Comparison of ENCODE assay signal across 1 cellular context in genomic region chr16:66947302-66948033, GRCh38.
TF ChIP-seq lines count a peak whose summit lies in the region.

No MANE protein-coding gene starts in this region.

TF ChIP-seq in HepG2, 621 proteins besides CTCF, POLR2A, EP300 and RAD21 (continued from another document and continues in another):
- TF ChIP-seq ZNF646 (CRISPR knock-in tag; IDR thresholded peaks at IDR 0.05): no peak
- TF ChIP-seq NRL (CRISPR knock-in tag; IDR thresholded peaks at IDR 0.05; ENCODE audit: borderline replicate concordance): no peak
- no peak for TF ChIP-seq HNRNPLL (IDR thresholded peaks at IDR 0.05; ENCODE audit: low read depth, low read length, poor library complexity, severe bottlenecking)
- TF ChIP-seq FLYWCH1 (CRISPR knock-in tag; IDR thresholded peaks at IDR 0.05): no peak
- no peak for TF ChIP-seq KLF16 (CRISPR knock-in tag; IDR thresholded peaks at IDR 0.05)
- no peak for TF ChIP-seq HNRNPL (IDR thresholded peaks at IDR 0.05; ENCODE audit: low read depth, low read length)
- TF ChIP-seq ZNF768 (CRISPR knock-in tag; IDR thresholded peaks at IDR 0.05): no peak
- 0 out of 2 replicates have a peak, but pooled peaks have one; percentile 55 for TF ChIP-seq ZNF800 (CRISPR knock-in tag; IDR thresholded peaks at IDR 0.05)
- no peak for TF ChIP-seq HNF1B (CRISPR knock-in tag; IDR thresholded peaks at IDR 0.05)
- peak; percentile 55; the same call in 1 of the 2 replicates for TF ChIP-seq DRAP1 (CRISPR knock-in tag; IDR thresholded peaks at IDR 0.05)
- TF ChIP-seq KAT8 (CRISPR knock-in tag; IDR thresholded peaks at IDR 0.05): peak; percentile 23; the same call in 1 of the 2 replicates
- no peak for TF ChIP-seq KAT7 (CRISPR knock-in tag; IDR thresholded peaks at IDR 0.05; ENCODE audit: borderline replicate concordance)
- no peak for TF ChIP-seq MIER2 (CRISPR knock-in tag; IDR thresholded peaks at IDR 0.05)
- TF ChIP-seq ZNF136 (CRISPR knock-in tag; IDR thresholded peaks at IDR 0.05; ENCODE audit: low read depth): peak; percentile 67; the same call in 1 of the 2 replicates
- TF ChIP-seq ZMYM3 (CRISPR knock-in tag; IDR thresholded peaks at IDR 0.05): no peak
- TF ChIP-seq ZNF296 (CRISPR knock-in tag; conservative IDR thresholded peaks at IDR 0.05): no peak
- 0 out of 2 replicates have a peak, but pooled peaks have one; percentile 33 for TF ChIP-seq ZNF24 (IDR thresholded peaks at IDR 0.05)
- no peak for TF ChIP-seq PLSCR1 (CRISPR knock-in tag; IDR thresholded peaks at IDR 0.05; ENCODE audit: borderline replicate concordance)
- TF ChIP-seq ZNF513 (CRISPR knock-in tag; conservative IDR thresholded peaks at IDR 0.05): no peak
- no peak for TF ChIP-seq RORA (CRISPR knock-in tag; IDR thresholded peaks at IDR 0.05)
- TF ChIP-seq ZKSCAN5 (CRISPR knock-in tag; IDR thresholded peaks at IDR 0.05): no peak
- no peak for TF ChIP-seq ZNF503 (CRISPR knock-in tag; IDR thresholded peaks at IDR 0.05)
- no peak for TF ChIP-seq CREB1 (IDR thresholded peaks at IDR 0.05)
- TF ChIP-seq CREB1 (CRISPR knock-in tag; IDR thresholded peaks at IDR 0.05): 0 out of 2 replicates have a peak, but pooled peaks have one; percentile 30
- peak; percentile 38; the same call in 1 of the 2 replicates for TF ChIP-seq SAP130 (CRISPR knock-in tag; IDR thresholded peaks at IDR 0.05; ENCODE audit: low read depth)
- no peak for TF ChIP-seq BORCS8-MEF2B (CRISPR knock-in tag; IDR thresholded peaks at IDR 0.05)
- no peak for TF ChIP-seq MBD4 (IDR thresholded peaks at IDR 0.05; ENCODE audit: borderline replicate concordance, low read length)
- TF ChIP-seq FOSL2 (CRISPR knock-in tag; IDR thresholded peaks at IDR 0.05): 0 out of 2 replicates have a peak, but pooled peaks have one; percentile 21
- no peak for TF ChIP-seq TAF15 (IDR thresholded peaks at IDR 0.05; ENCODE audit: low read depth, low read length, poor library complexity, severe bottlenecking)
- TF ChIP-seq NR2F6 (IDR thresholded peaks at IDR 0.05): no peak
- no peak for TF ChIP-seq NR2F6 (CRISPR knock-in tag; IDR thresholded peaks at IDR 0.05)
- TF ChIP-seq ZMAT5 (CRISPR knock-in tag; IDR thresholded peaks at IDR 0.05; ENCODE audit: borderline replicate concordance, low read depth): no peak
- TF ChIP-seq HOXD1 (CRISPR knock-in tag; IDR thresholded peaks at IDR 0.05): no peak
- peak; percentile 61; the same call in 1 of the 2 replicates for TF ChIP-seq NCOR1 (IDR thresholded peaks at IDR 0.05; ENCODE audit: borderline replicate concordance, low read length)
- no peak for TF ChIP-seq ZNF644 (CRISPR knock-in tag; IDR thresholded peaks at IDR 0.05; ENCODE audit: low read depth)
- no peak for TF ChIP-seq GPN1 (CRISPR knock-in tag; IDR thresholded peaks at IDR 0.05; ENCODE audit: borderline replicate concordance)
- no peak for TF ChIP-seq RFX5 (IDR thresholded peaks at IDR 0.05; ENCODE audit: low read depth, low read length)
- TF ChIP-seq BRCA1 (CRISPR knock-in tag; IDR thresholded peaks at IDR 0.05): 0 out of 2 replicates have a peak, but pooled peaks have one; percentile 27
- TF ChIP-seq ZNF546 (CRISPR knock-in tag; conservative IDR thresholded peaks at IDR 0.05): no peak
- no peak for TF ChIP-seq MEIS1 (CRISPR knock-in tag; IDR thresholded peaks at IDR 0.05; ENCODE audit: borderline replicate concordance)
- 0 out of 2 replicates have a peak, but pooled peaks have one; percentile 35 for TF ChIP-seq PAF1 (CRISPR knock-in tag; IDR thresholded peaks at IDR 0.05)
- TF ChIP-seq AKNA (CRISPR knock-in tag; IDR thresholded peaks at IDR 0.05; ENCODE audit: borderline replicate concordance): no peak
